ENCODE assay signal across 26 cellular contexts in the genomic region with DNA sequence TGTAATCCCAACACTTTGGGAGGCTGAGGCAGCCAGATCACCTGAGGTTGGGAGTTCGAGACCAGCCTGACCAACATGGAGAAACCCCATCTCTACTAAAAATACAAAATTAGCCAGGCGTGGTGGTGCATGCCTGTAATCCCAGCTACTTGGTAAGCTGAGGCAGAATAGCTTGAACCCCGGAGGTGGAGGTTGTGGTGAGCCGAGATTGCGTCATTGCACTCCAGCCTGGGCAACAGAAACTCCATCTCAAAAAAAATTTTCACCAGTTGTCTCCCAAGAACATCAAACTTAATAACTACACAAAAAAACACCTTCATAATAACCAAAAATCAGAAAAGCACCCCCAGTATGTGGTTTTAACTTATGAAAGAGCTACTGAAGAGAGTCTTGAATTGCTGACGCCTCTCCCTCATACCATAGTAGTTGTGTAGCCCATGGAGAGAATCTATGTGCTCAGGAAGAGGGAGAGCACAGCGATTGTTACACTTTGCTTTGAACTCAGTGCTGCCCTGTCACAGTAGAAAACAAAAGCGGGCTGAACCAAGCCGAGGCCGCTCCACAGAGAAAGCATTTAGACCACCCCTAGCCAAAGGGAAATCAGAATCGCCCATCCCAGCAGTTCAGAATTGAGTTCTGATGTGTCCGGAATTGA. TPM values are rescaled to one million over a fixed set of nuclear protein-coding genes. Genes with fewer than 3 reads are reported as not detected.
DNase-seq lines count a peak whose midpoint lies in the region; ATAC-seq, FAIRE-seq and TF ChIP-seq lines count a peak whose summit lies in the region.
"Had no signal": no experiment of that assay in that cellular context is flagged by ENCODE, and none has a peak within 500 bp of the region (broad histone marks: within the 10 kb centered on the region; RNA-seq: fewer than 3 reads in every experiment).

No MANE protein-coding gene starts in this region.

- H3K4me1 Mint-ChIP-seq in activated T-cell treated with anti-CD3 and anti-CD28 coated beads, Interleukin-2, amount 50 U/mL, for 4 hours (ENCODE audit: low read depth), result no peaks in the 10 kb centered on the region

- TF ChIP-seq EP300 in H1 (IDR thresholded peaks at IDR 0.05; ENCODE audit: borderline replicate concordance in 1 of 2, low read depth in 2 of 2, low read length in 2 of 2), result no peak

- H3K56ac ChIP-seq in IMR-90 (ENCODE audit: extremely low read depth, insufficient read depth, low read length) (no peak overlapping the region), H1 (replicated peaks; ENCODE audit: insufficient read length, low read depth, low read length) (no peak overlapping the region)

- no peak overlapping the region for H3K4me3 ChIP-seq in IMR-90 (ENCODE audit: insufficient read depth, low read depth, low read length)
- H3K4me3 ChIP-seq in H1 (ENCODE audit: extremely low read depth in 1 of 4, insufficient read depth in 2 of 4, low read depth in 3 of 4, low read length in 4 of 4), result no peak overlapping the region
- H3K4me3 ChIP-seq in testis, result peak overlapping the region; percentile 10 to 18
- H3K4me3 ChIP-seq: BLaER1 treated with 17β-estradiol and CSF1 and Interleukin-3, amounts not matched to agents 10 nM and 100 nM had no signal

- H3K27me3 Mint-ChIP-seq in activated T-cell treated with anti-CD3 and anti-CD28 coated beads, Interleukin-2, amount 50 U/mL, for 4 hours (ENCODE audit: low read depth), result peaks cover 30% of the 10 kb centered on the region

- no peak for FAIRE-seq in H1 (lab: Jason Lieb, UNC)
- FAIRE-seq: A204.1, GM12892, H54, RCC 7860 had no signal

- no peak overlapping the region for H2AK9ac ChIP-seq in IMR-90 (replicated peaks; ENCODE audit: low read depth, low read length, poor library complexity)

- peak; percentile 24 for DNase-seq in NCI-H748 (lab: John Stamatoyannopoulos, UW; ENCODE audit: unreplicated experiment)
- no peak for DNase-seq in NCI-H748 treated with DMSO at 0.1 percent for 48 hours (lab: John Stamatoyannopoulos, UW)
- DNase-seq in IMR-90, result no peak
- no peak for DNase-seq in H1 (ENCODE audit: low read depth in 1 of 2, low spot score in 2 of 2)
- no peak for DNase-seq in testis
- DNase-seq in activated T-cell treated with anti-CD3 and anti-CD28 coated beads, Interleukin-2, amount 50 U/mL, for 4 hours, result no peak
- no peak for DNase-seq in COLO829 (ENCODE audit: low spot score)
- DNase-seq: AML-193; CD4-positive, alpha-beta T cell; COR-L47; DND-41; Karpas-422; NCI-H1092 treated with DMSO at 0.1 percent for 48 hours; NCI-H1436; NCI-H2029; NCI-H446; NCI-H524 treated with DMSO at 0.1 percent for 48 hours; SIG-M5; SK-N-SH; SW 1271 had no signal

- no TSS peak for BruUV-seq in IMR-90 (replicated peaks; lab: Mats Ljungman, UMichigan)

- H4K8ac ChIP-seq in IMR-90 (ENCODE audit: low read depth in 2 of 2, low read length in 2 of 2) (no peak overlapping the region), H1 (ENCODE audit: extremely low read depth, insufficient read depth, low read length) (no peak overlapping the region)

- no peaks in the 10 kb centered on the region for H3K79me2 ChIP-seq in H1 (ENCODE audit: control insufficient read depth in 1 of 2, insufficient read depth in 2 of 2, low read length in 2 of 2)

- H3K4me2 ChIP-seq in IMR-90 (ENCODE audit: low read depth, low read length) (no peak overlapping the region), H1 (ENCODE audit: insufficient read depth in 1 of 2, low read depth in 2 of 2, low read length in 2 of 2) (no peak overlapping the region)
- H3K4me2 ChIP-seq: BLaER1 treated with 17β-estradiol and CSF1 and Interleukin-3, amounts not matched to agents 10 nM and 100 nM; SK-N-SH had no signal

- no peak overlapping the region for H2BK15ac ChIP-seq in IMR-90 (ENCODE audit: low read depth, low read length)
- H2BK15ac ChIP-seq in H1 (ENCODE audit: low read length), result no peak overlapping the region

- peaks cover 25% of the 10 kb centered on the region for H3K27me3 ChIP-seq in IMR-90 (ENCODE audit: control insufficient read depth, insufficient read depth, low read length)
- no peaks in the 10 kb centered on the region for H3K27me3 ChIP-seq in H1 (replicated peaks in 1 of 4; ENCODE audit: control insufficient read depth in 3 of 4, extremely low read depth in 1 of 4, insufficient read depth in 3 of 4, low read length in 3 of 4)
- no peaks in the 10 kb centered on the region for H3K27me3 ChIP-seq in testis
- H3K27me3 ChIP-seq: BLaER1 treated with 17β-estradiol and CSF1 and Interleukin-3, amounts not matched to agents 10 nM and 100 nM had no signal

- in situ Hi-C loops in IMR-90 (cut with MboI; ENCODE audit: low sequenced_read_pairs), result no loop called here

- POLR2A ChIA-PET in IMR-90 (lab: Charles Lee; ENCODE audit: unreplicated experiment), result no interaction called here
- POLR2A ChIA-PET in H1 (lab: Charles Lee; ENCODE audit: partially characterized antibody), result interaction anchor here (0.7 to 1.2 kb wide), 3 partner anchors 10 to 275 kb away, joined by 3 to 4 read pairs (median 3); no protein-coding TSS in a partner anchor

- H2AK5ac ChIP-seq in IMR-90 (ENCODE audit: low read depth, low read length), result no peak overlapping the region
- H2AK5ac ChIP-seq in H1 (ENCODE audit: low read depth, low read length), result no peak overlapping the region

- H3K79me1 ChIP-seq in IMR-90 (ENCODE audit: low read depth in 1 of 2, low read length in 2 of 2) (no peaks in the 10 kb centered on the region), H1 (ENCODE audit: low read depth, low read length) (no peaks in the 10 kb centered on the region)

- TF ChIP-seq RAD21 in IMR-90 (IDR thresholded peaks at IDR 0.05; ENCODE audit: low read length) (no peak), H1 (IDR thresholded peaks at IDR 0.05 in 1 of 2, conservative IDR thresholded peaks at IDR 0.05 in 1 of 2; ENCODE audit: low read depth in 2 of 2, low read length in 2 of 2) (no peak)

- no peaks in the 10 kb centered on the region for H3K4me1 ChIP-seq in IMR-90 (ENCODE audit: control insufficient read depth, insufficient read depth, low read length)
- no peaks in the 10 kb centered on the region for H3K4me1 ChIP-seq in H1 (replicated peaks in 1 of 4; ENCODE audit: control insufficient read depth in 3 of 4, insufficient read depth in 4 of 4, low read length in 3 of 4)
- peaks cover 7% of the 10 kb centered on the region for H3K4me1 ChIP-seq in testis

- TF ChIP-seq POLR2A in IMR-90 (IDR thresholded peaks at IDR 0.05; ENCODE audit: low read depth, low read length), result no peak
- no peak for TF ChIP-seq POLR2A in H1 (IDR thresholded peaks at IDR 0.05; ENCODE audit: control extremely low read depth in 1 of 2, low read depth in 2 of 2, low read length in 2 of 2)
- no peak for TF ChIP-seq POLR2A in testis (IDR thresholded peaks at IDR 0.05)

- no peak overlapping the region for H2AFZ ChIP-seq in IMR-90 (replicated peaks; ENCODE audit: low read length, poor library complexity)
- peak overlapping the region; percentile 70; the same call in 1 of the 2 replicates for H2AFZ ChIP-seq in H1 (ENCODE audit: low read length)

- no peaks in the 10 kb centered on the region for H3K36me3 Mint-ChIP-seq in activated T-cell treated with anti-CD3 and anti-CD28 coated beads, Interleukin-2, amount 50 U/mL, for 4 hours (ENCODE audit: insufficient read depth)

- H3K4ac ChIP-seq in IMR-90 (ENCODE audit: low read depth, low read length) (no peak overlapping the region), H1 (replicated peaks; ENCODE audit: insufficient read length, low read depth, low read length) (no peak overlapping the region)

- no peaks in the 10 kb centered on the region for H3K23me2 ChIP-seq in H1 (ENCODE audit: low read depth, low read length)

- H3K9me1 ChIP-seq in IMR-90 (ENCODE audit: insufficient read depth, low read length), result no peaks in the 10 kb centered on the region

- H3K9me3 ChIP-seq in IMR-90 (ENCODE audit: control insufficient read depth, insufficient read depth, low read length), result no peaks in the 10 kb centered on the region; the same call in 1 of the 2 replicates
- no peaks in the 10 kb centered on the region for H3K9me3 ChIP-seq in H1 (ENCODE audit: insufficient read depth in 2 of 2, low read depth in 1 of 2, low read length in 1 of 2)
- no peaks in the 10 kb centered on the region for H3K9me3 ChIP-seq in testis
- H3K9me3 ChIP-seq: SK-N-SH had no signal

- H2BK12ac ChIP-seq in H1 (ENCODE audit: low read depth, low read length), result no peak overlapping the region

- CTCF ChIA-PET in IMR-90 (lab: Yijun Ruan, JAX) (interaction anchor here (0.6 kb wide), 1 partner anchor 8 kb away, joined by 4 read pairs; no protein-coding TSS in a partner anchor), H1 (lab: Charles Lee; ENCODE audit: partially characterized antibody) (interaction anchor here (0.8 to 2.4 kb wide), 5 partner anchors 9 to 504 kb away, joined by 3 to 14 read pairs (median 4); no protein-coding TSS in a partner anchor)

- no peak overlapping the region for H3K18ac ChIP-seq in IMR-90 (ENCODE audit: low read depth, low read length)
- no peak overlapping the region for H3K18ac ChIP-seq in H1 (ENCODE audit: extremely low read depth, low read length)

- H3K23ac ChIP-seq in IMR-90 (ENCODE audit: low read depth, low read length) (no peak overlapping the region), H1 (ENCODE audit: insufficient read length) (no peak overlapping the region)

- H4K91ac ChIP-seq in IMR-90 (ENCODE audit: insufficient read depth, low read depth, low read length), result no peak overlapping the region
- no peak overlapping the region for H4K91ac ChIP-seq in H1 (replicated peaks; ENCODE audit: insufficient read length, low read length)

- H3K4me3 Mint-ChIP-seq in activated T-cell treated with anti-CD3 and anti-CD28 coated beads, Interleukin-2, amount 50 U/mL, for 4 hours, result no peak overlapping the region
- H3K4me3 Mint-ChIP-seq: CD4-positive, alpha-beta T cell had no signal

- H2BK20ac ChIP-seq in IMR-90 (ENCODE audit: low read depth, low read length) (no peak overlapping the region), H1 (ENCODE audit: low read length) (no peak overlapping the region)

- H3K36me3 ChIP-seq in IMR-90 (ENCODE audit: control insufficient read depth, insufficient read depth, low read length), result no peaks in the 10 kb centered on the region
- H3K36me3 ChIP-seq in H1 (ENCODE audit: control insufficient read depth in 2 of 4, insufficient read depth in 4 of 4, low read length in 3 of 4), result no peaks in the 10 kb centered on the region
- H3K36me3 ChIP-seq in testis (ENCODE audit: low read depth, missing control alignments), result no peaks in the 10 kb centered on the region
- H3K36me3 ChIP-seq: BLaER1 treated with 17β-estradiol and CSF1 and Interleukin-3, amounts not matched to agents 10 nM and 100 nM had no signal

- no CpG with 5 or more reads among the region's 12 CpGs for whole genome bisulfite sequencing in IMR-90 (ENCODE audit: extremely low coverage in 2 of 2, insufficient read length in 1 of 2), 2 experiments
- WGBS in H1 (ENCODE audit: extremely low coverage in 1 of 2, insufficient coverage in 1 of 2, insufficient read length in 1 of 2, insufficient replicate concordance in 2 of 2, low coverage in 1 of 2, low lambda C conversion rate in 2 of 2, missing lambda C conversion rate in 1 of 2), 2 experiments, result 83% methylated on average over 12 of the region's 12 CpGs; no CpG with 5 or more reads in 1 of the 2 experiments
- WGBS in testis, 2 donors, result 55 to 71% methylated on average over 12 of the region's 12 CpGs

- H3K27ac ChIP-seq in IMR-90 (ENCODE audit: insufficient read depth, low read length), result no peak overlapping the region
- H3K27ac ChIP-seq in H1 (ENCODE audit: low read depth, low read length), result no peak overlapping the region
- no peak overlapping the region for H3K27ac ChIP-seq in testis
- H3K27ac ChIP-seq: BLaER1 treated with 17β-estradiol and CSF1 and Interleukin-3, amounts not matched to agents 10 nM and 100 nM had no signal

- ATAC-seq in IMR-90 (ENCODE audit: low read depth), result no peak
- no peak for ATAC-seq in activated T-cell treated with anti-CD3 and anti-CD28 coated beads, Interleukin-2, amount 50 U/mL, for 4 hours

- no peak for TF ChIP-seq CTCF in IMR-90 (conservative IDR thresholded peaks at IDR 0.05; ENCODE audit: low read depth, low read length)
- TF ChIP-seq CTCF in H1 (IDR thresholded peaks at IDR 0.05; ENCODE audit: control extremely low read depth in 1 of 3, insufficient read depth in 1 of 3, low read depth in 1 of 3, low read length in 3 of 3), result no peak
- TF ChIP-seq CTCF in testis (IDR thresholded peaks at IDR 0.05), result no peak

- H2BK5ac ChIP-seq in IMR-90 (ENCODE audit: low read depth, low read length, poor library complexity, severe bottlenecking), result no peak overlapping the region
- no peak overlapping the region for H2BK5ac ChIP-seq in H1 (ENCODE audit: low read depth, low read length)

- H3K9me3 Mint-ChIP-seq in activated T-cell treated with anti-CD3 and anti-CD28 coated beads, Interleukin-2, amount 50 U/mL, for 4 hours, result no peaks in the 10 kb centered on the region
- H3K9me3 Mint-ChIP-seq: CD4-positive, alpha-beta T cell had no signal

- H3K14ac ChIP-seq in IMR-90 (replicated peaks; ENCODE audit: low read depth, low read length) (no peak overlapping the region), H1 (ENCODE audit: insufficient read length) (no peak overlapping the region)

- H3K9ac ChIP-seq in IMR-90 (ENCODE audit: low read depth, low read length) (no peak overlapping the region), H1 (replicated peaks in 1 of 4; ENCODE audit: extremely low read depth in 1 of 4, low read depth in 3 of 4, low read length in 3 of 4) (no peak overlapping the region)
- H3K9ac ChIP-seq: BLaER1 treated with 17β-estradiol and CSF1 and Interleukin-3, amounts not matched to agents 10 nM and 100 nM; SK-N-SH had no signal

- no peak overlapping the region for H2BK120ac ChIP-seq in IMR-90 (ENCODE audit: low read depth, low read length)
- H2BK120ac ChIP-seq in H1 (replicated peaks; ENCODE audit: low read depth, low read length), result no peak overlapping the region

- no peaks in the 10 kb centered on the region for H4K20me1 ChIP-seq in IMR-90 (ENCODE audit: insufficient read depth, low read length)
- H4K20me1 ChIP-seq in H1 (replicated peaks in 1 of 2; ENCODE audit: control insufficient read depth in 1 of 2, insufficient read depth in 2 of 2, low read length in 2 of 2), result no peaks in the 10 kb centered on the region
- H4K20me1 ChIP-seq: BLaER1 treated with 17β-estradiol and CSF1 and Interleukin-3, amounts not matched to agents 10 nM and 100 nM had no signal

- intact Hi-C loops in IMR-90 (cut with micrococcal nuclease), result no loop called here
- intact Hi-C loops in testis (cut with DNase I; ENCODE audit: low total_unique reads), result no loop called here

- dilution Hi-C loops in IMR-90 (cut with HindIII; ENCODE audit: low sequenced_read_pairs, unreplicated experiment), result loop anchor here (25.0 kb wide), 1 partner anchor 509 kb away; no protein-coding TSS in a partner anchor

- H4K5ac ChIP-seq in IMR-90 (ENCODE audit: low read depth, low read length) (no peak overlapping the region), H1 (ENCODE audit: insufficient read length, low read depth, low read length) (no peak overlapping the region)

RNA-seq across cellular contexts. Expression of gene GMPR, which starts 42.0 kb away (rescaled TPM):
- 6.3 and 6.7 TPM in 2 replicates for total RNA-seq in IMR-90 (2012; rRNA removed)
- polyA plus RNA-seq in IMR-90 (2012; rRNA removed), result 7.0 and 8.6 TPM in 2 replicates
- polyA plus RNA-seq in IMR-90 (2012; cell fraction: cytosol; rRNA removed), result 7.0 and 10.0 TPM in 2 replicates
- polyA plus RNA-seq in IMR-90 (2012; cell fraction: nucleus; rRNA removed; ENCODE audit: low replicate concordance), result 3.7 and 5.9 TPM in 2 replicates
- 0.99 and 1.2 TPM in 2 replicates for total RNA-seq in H1 (2021; fragmentation: NEBNext Ultra II Directional; extraction: Animal tissue kit (Norgen Biotek cat#: 25700))
- 1.2 and 1.7 TPM in 2 replicates for polyA plus RNA-seq in H1 (2011; rRNA removed)
- 1.1 TPM for polyA plus RNA-seq in H1 (2011; cell fraction: cytosol; rRNA removed)
- 0.90 TPM for polyA plus RNA-seq in H1 (2011; cell fraction: nucleus; rRNA removed)
- polyA plus RNA-seq in H1 (2012, experiment 1 of 2), result 1.1 to 1.8 TPM (median 1.3 TPM) in 4 replicates
- 0.94 TPM for polyA plus RNA-seq in H1 (2012, experiment 2 of 2)
- 2.0 TPM for polyA plus RNA-seq in H1 (2013, experiment 1 of 2)
- polyA plus RNA-seq in H1 (2013, experiment 2 of 2), result 1.9 TPM
- 0.24 and 0.57 TPM in 2 replicates for polyA minus RNA-seq in H1 (2011; rRNA and poly(A)+ RNA removed)
- polyA minus RNA-seq in H1 (2011; cell fraction: cytosol; rRNA and poly(A)+ RNA removed), result not detected
- not detected for polyA minus RNA-seq in H1 (2011; cell fraction: nucleus; rRNA and poly(A)+ RNA removed)
- total RNA-seq in testis, result 100 to 1,000 TPM; 164 to 215 TPM
- polyA plus RNA-seq in testis (ENCODE audit: insufficient read depth, low read depth, low replicate concordance), result 121 TPM
- total RNA-seq in activated T-cell treated with anti-CD3 and anti-CD28 coated beads, Interleukin-2, amount 50 U/mL, for 4 hours, result 1 to 10 TPM in 1 of 3 donors, under 1 TPM in 2; 0.38 to 1.2 (median 0.58) TPM
- total RNA-seq: OCI-LY7 had no signal

Comparison
In these comparisons a context has a peak if more than half of its experiments do, and no peak if none do; other contexts are left out.
1. H3K4me3 ChIP-seq: peak in testis (2 of 2); none in IMR-90 (single experiment) and H1 (0 of 4).
2. RNA of gene GMPR, which starts 42.0 kb away (total RNA-seq): 164 to 215 TPM in testis; 6.3 to 6.7 TPM in IMR-90, 0.99 to 1.2 TPM in H1 and 0.38 to 1.2 TPM in activated T-cell treated with anti-CD3 and anti-CD28 coated beads, Interleukin-2, amount 50 U/mL, for 4 hours; every median in the first group is over 10 times any median in the second.